16 cellular contexts compared by ENCODE assay signal in the genomic region with DNA sequence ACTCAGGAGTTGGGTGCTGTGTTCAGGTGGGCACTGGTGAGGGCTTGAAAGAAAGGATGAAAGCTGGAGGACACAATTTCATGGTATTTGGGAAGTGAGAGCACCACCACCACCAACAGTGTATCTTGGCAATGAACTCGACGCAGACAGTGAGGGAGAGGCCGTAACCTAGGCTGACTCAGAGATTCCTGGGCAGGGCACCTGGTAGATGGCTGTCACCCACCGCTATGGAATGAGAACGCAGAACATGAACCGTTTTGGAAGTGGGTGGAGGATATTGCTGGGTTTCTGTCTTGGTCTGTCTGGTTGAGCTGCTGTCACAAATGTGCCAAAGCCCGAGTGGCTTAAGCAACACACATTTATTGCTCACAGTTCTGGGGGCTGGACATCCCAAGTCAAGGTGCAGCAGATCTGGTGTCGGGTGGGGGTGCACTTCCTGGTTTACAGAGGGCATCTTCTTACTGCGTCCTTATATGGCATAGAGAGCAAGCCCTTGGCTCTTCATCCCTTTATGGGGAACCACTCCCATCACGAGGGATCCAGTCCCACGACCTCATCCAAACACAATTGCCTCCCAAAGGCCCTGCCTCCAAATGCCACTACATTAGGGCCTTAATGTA.
"Had no signal": no experiment of that assay in that cellular context is flagged by ENCODE, and none has a peak within 500 bp of the region (broad histone marks: within the 10 kb centered on the region; RNA-seq: fewer than 3 reads in every experiment).

No MANE protein-coding gene starts in this region.

- H3K4me2 ChIP-seq: hepatocyte had no signal

- H3K36me3 Mint-ChIP-seq: natural killer cell treated with Interleukin-12 subunit alpha and Interleukin-12 subunit beta and Interleukin-15 and Interleukin-18, amount 100 ng/mL, for 72 hours had no signal

- H3K27ac Mint-ChIP-seq: activated naive CD4-positive, alpha-beta T cell treated with anti-CD3 and anti-CD28 coated beads for 36 hours; activated naive CD8-positive, alpha-beta T cell treated with anti-CD3 and anti-CD28 coated beads, Interleukin-2, amount 50 U/mL, for 24 hours; activated T-helper 2 cell treated with anti-CD3 and anti-CD28 coated beads, Interferon-gamma antibody, Interleukin-2, Interleukin-4, amounts not matched to agents 10 μg/mL and 5 μg/mL and 100 μg/mL, durations not matched to agents 14 hours and 24 hours and 36 hours; natural killer cell treated with Interleukin-12 subunit alpha and Interleukin-12 subunit beta and Interleukin-15 and Interleukin-18, amount 100 ng/mL, for 72 hours had no signal

- H3K4me1 Mint-ChIP-seq: activated naive CD8-positive, alpha-beta T cell treated with anti-CD3 and anti-CD28 coated beads, Interleukin-2, amount 50 U/mL, for 24 hours had no signal

- H3K27me3 ChIP-seq: hepatocyte, right atrium auricular region, suprapubic skin had no signal

- H3K9me3 Mint-ChIP-seq: activated naive CD4-positive, alpha-beta T cell treated with anti-CD3 and anti-CD28 coated beads for 36 hours; activated naive CD8-positive, alpha-beta T cell treated with anti-CD3 and anti-CD28 coated beads, Interleukin-2, amount 50 U/mL, for 24 hours; activated T-helper 2 cell treated with anti-CD3 and anti-CD28 coated beads, Interferon-gamma antibody, Interleukin-2, Interleukin-4, amounts not matched to agents 10 μg/mL and 5 μg/mL and 100 μg/mL, durations not matched to agents 14 hours and 24 hours and 36 hours; natural killer cell treated with Interleukin-12 subunit alpha and Interleukin-12 subunit beta and Interleukin-15 and Interleukin-18, amount 100 ng/mL, for 72 hours had no signal

- H3K4me3 Mint-ChIP-seq: activated naive CD4-positive, alpha-beta T cell treated with anti-CD3 and anti-CD28 coated beads for 36 hours; activated naive CD8-positive, alpha-beta T cell treated with anti-CD3 and anti-CD28 coated beads, Interleukin-2, amount 50 U/mL, for 24 hours; natural killer cell treated with Interleukin-12 subunit alpha and Interleukin-12 subunit beta and Interleukin-15 and Interleukin-18, amount 100 ng/mL, for 72 hours had no signal

- H3K27ac ChIP-seq: hepatocyte, right atrium auricular region, suprapubic skin had no signal

- H3K9me3 ChIP-seq: right atrium auricular region, suprapubic skin had no signal

- H3K36me3 ChIP-seq: right atrium auricular region, suprapubic skin had no signal

- ATAC-seq: activated CD4-positive, CD25-positive, alpha-beta regulatory T cell treated with anti-CD3 and anti-CD28 coated beads, Interleukin-2, amount 50 U/mL, for 24 hours; activated naive CD8-positive, alpha-beta T cell treated with anti-CD3 and anti-CD28 coated beads, Interleukin-2, amount 50 U/mL, for 24 hours; natural killer cell treated with Interleukin-12 subunit alpha and Interleukin-12 subunit beta and Interleukin-15 and Interleukin-18, amount 100 ng/mL, for 72 hours; stimulated activated naive CD8-positive, alpha-beta T cell treated with anti-CD3 and anti-CD28 coated beads, Interleukin-15, Interleukin-2, amounts not matched to agents 100 U/mL and 50 U/mL, for 24 hours had no signal

- DNase-seq: activated naive CD4-positive, alpha-beta T cell treated with anti-CD3 and anti-CD28 coated beads for 36 hours; activated naive CD8-positive, alpha-beta T cell treated with anti-CD3 and anti-CD28 coated beads, Interleukin-2, amount 50 U/mL, for 24 hours; activated T-cell treated with anti-CD3 and anti-CD28 coated beads for 4 hours; aorta; dermis blood vessel endothelial cell; occipital lobe; stimulated activated CD4-positive, alpha-beta T cell treated with anti-CD3 and anti-CD28 coated beads, Interleukin-4, amount 100 ng/mL, for 4 hours; stimulated activated CD8-positive, alpha-beta memory T cell treated with anti-CD3 and anti-CD28 coated beads, Interleukin-4, amount 100 ng/mL, for 48 hours; stimulated activated naive CD8-positive, alpha-beta T cell treated with anti-CD3 and anti-CD28 coated beads, Interleukin-15, Interleukin-2, amounts not matched to agents 100 U/mL and 50 U/mL, for 24 hours; trophoblast cell had no signal

- H3K4me3 ChIP-seq: hepatocyte, right atrium auricular region, suprapubic skin had no signal

- H3K79me2 ChIP-seq: hepatocyte had no signal

- H2AFZ ChIP-seq: hepatocyte had no signal
